ENCODE assay signal across 12 cellular contexts in genomic region chr5:163569284-163569683, GRCh38.
A peak's percentile ranks its signal among the peaks of the same experiment; 100 is the strongest.
DNase-seq lines count a peak whose midpoint lies in the region; ATAC-seq and TF ChIP-seq lines count a peak whose summit lies in the region.
"Had no signal": no experiment of that assay in that cellular context is flagged by ENCODE, and none has a peak within 500 bp of the region (broad histone marks: within the 10 kb centered on the region; RNA-seq: fewer than 3 reads in every experiment).

No MANE protein-coding gene starts in this region.

- POLR2A ChIA-PET in HEK293T (lab: Yijun Ruan, JAX) = no interaction called here

- H3K27ac ChIP-seq in foreskin keratinocyte = no peak overlapping the region
- H3K27ac ChIP-seq: lower lobe of right lung had no signal

- H3K27me3 ChIP-seq in foreskin keratinocyte = peaks cover 52% of the 10 kb centered on the region

- in situ Hi-C loops in SK-MEL-5 (cut with HindIII; ENCODE audit: low pct_unique_long_range_greater_than_20kb, low sequenced_read_pairs) = no loop called here

- TF ChIP-seq CTCF in AG09319 (IDR thresholded peaks at IDR 0.05; ENCODE audit: low read depth, low read length) = peak; percentile 26
- peak; percentile 51 for TF ChIP-seq CTCF in foreskin keratinocyte (conservative IDR thresholded peaks at IDR 0.05)

- ATAC-seq in foreskin keratinocyte = no peak
- no peak for ATAC-seq in GM19463 (IDR thresholded peaks at IDR 0.05; ENCODE audit: unreplicated experiment)
- no peak for ATAC-seq in HG03097 (IDR thresholded peaks at IDR 0.05; ENCODE audit: low FRiP score, unreplicated experiment)
- no peak for ATAC-seq in GM18867 (IDR thresholded peaks at IDR 0.05; ENCODE audit: unreplicated experiment)
- ATAC-seq: lower lobe of right lung had no signal

- CTCF ChIA-PET in HEK293T (lab: Yijun Ruan, JAX) = interaction anchor here (0.7 kb wide), 1 partner anchor 43 kb away, joined by 3 read pairs; no protein-coding TSS in a partner anchor

- no peaks in the 10 kb centered on the region for H3K4me1 ChIP-seq in foreskin keratinocyte

- DNase-seq in AG09319 (ENCODE audit: extremely low read depth, low read depth) (no peak), HEK293T (ENCODE audit: extremely low spot score) (no peak), SK-MEL-5 (ENCODE audit: low read depth, low spot score) (peak; percentile 28), foreskin keratinocyte (peak in 1 of 2 donors; percentile 24), GOT3 (lab: John Stamatoyannopoulos, UW) (no peak)
- DNase-seq: activated T-cell treated with anti-CD3 and anti-CD28 coated beads, Interleukin-2, amount 50 U/mL, for 48 hours; lower lobe of right lung; NCI-H1048; T-helper 2 cell had no signal

TF ChIP-seq in HEK293T, 16 proteins besides CTCF, POLR2A, EP300 and RAD21:
- TF ChIP-seq, protein P1, sequence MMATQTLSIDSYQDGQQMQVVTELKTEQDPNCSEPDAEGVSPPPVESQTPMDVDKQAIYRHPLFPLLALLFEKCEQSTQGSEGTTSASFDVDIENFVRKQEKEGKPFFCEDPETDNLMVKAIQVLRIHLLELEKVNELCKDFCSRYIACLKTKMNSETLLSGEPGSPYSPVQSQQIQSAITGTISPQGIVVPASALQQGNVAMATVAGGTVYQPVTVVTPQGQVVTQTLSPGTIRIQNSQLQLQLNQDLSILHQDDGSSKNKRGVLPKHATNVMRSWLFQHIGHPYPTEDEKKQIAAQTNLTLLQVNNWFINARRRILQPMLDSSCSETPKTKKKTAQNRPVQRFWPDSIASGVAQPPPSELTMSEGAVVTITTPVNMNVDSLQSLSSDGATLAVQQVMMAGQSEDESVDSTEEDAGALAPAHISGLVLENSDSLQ (IDR thresholded peaks at IDR 0.05) = peak; percentile 9; the same call in 1 of the 2 replicates
- TF ChIP-seq CTBP1 (IDR thresholded peaks at IDR 0.05; ENCODE audit: borderline replicate concordance) = no peak
